1 cellular context compared by ENCODE assay signal in genomic region chr19:21020298-21021227, GRCh38.
TF ChIP-seq lines count a peak whose summit lies in the region.

ZNF430 (plus strand) TSS chr19:21020657; CDS start chr19:21020801, 144 bp downstream.

TF ChIP-seq in GM12878, 131 proteins besides CTCF, POLR2A, EP300 and RAD21 (continued from another document and continues in another):
- TF ChIP-seq, protein P1, sequence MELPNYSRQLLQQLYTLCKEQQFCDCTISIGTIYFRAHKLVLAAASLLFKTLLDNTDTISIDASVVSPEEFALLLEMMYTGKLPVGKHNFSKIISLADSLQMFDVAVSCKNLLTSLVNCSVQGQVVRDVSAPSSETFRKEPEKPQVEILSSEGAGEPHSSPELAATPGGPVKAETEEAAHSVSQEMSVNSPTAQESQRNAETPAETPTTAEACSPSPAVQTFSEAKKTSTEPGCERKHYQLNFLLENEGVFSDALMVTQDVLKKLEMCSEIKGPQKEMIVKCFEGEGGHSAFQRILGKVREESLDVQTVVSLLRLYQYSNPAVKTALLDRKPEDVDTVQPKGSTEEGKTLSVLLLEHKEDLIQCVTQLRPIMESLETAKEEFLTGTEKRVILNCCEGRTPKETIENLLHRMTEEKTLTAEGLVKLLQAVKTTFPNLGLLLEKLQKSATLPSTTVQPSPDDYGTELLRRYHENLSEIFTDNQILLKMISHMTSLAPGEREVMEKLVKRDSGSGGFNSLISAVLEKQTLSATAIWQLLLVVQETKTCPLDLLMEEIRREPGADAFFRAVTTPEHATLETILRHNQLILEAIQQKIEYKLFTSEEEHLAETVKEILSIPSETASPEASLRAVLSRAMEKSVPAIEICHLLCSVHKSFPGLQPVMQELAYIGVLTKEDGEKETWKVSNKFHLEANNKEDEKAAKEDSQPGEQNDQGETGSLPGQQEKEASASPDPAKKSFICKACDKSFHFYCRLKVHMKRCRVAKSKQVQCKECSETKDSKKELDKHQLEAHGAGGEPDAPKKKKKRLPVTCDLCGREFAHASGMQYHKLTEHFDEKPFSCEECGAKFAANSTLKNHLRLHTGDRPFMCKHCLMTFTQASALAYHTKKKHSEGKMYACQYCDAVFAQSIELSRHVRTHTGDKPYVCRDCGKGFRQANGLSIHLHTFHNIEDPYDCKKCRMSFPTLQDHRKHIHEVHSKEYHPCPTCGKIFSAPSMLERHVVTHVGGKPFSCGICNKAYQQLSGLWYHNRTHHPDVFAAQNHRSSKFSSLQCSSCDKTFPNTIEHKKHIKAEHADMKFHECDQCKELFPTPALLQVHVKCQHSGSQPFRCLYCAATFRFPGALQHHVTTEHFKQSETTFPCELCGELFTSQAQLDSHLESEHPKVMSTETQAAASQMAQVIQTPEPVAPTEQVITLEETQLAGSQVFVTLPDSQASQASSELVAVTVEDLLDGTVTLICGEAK (IDR thresholded peaks at IDR 0.05; ENCODE audit: borderline replicate concordance): peak; percentile 65; the same call in 1 of the 2 replicates
- TF ChIP-seq, protein P2, sequence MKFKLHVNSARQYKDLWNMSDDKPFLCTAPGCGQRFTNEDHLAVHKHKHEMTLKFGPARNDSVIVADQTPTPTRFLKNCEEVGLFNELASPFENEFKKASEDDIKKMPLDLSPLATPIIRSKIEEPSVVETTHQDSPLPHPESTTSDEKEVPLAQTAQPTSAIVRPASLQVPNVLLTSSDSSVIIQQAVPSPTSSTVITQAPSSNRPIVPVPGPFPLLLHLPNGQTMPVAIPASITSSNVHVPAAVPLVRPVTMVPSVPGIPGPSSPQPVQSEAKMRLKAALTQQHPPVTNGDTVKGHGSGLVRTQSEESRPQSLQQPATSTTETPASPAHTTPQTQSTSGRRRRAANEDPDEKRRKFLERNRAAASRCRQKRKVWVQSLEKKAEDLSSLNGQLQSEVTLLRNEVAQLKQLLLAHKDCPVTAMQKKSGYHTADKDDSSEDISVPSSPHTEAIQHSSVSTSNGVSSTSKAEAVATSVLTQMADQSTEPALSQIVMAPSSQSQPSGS (IDR thresholded peaks at IDR 0.05; ENCODE audit: low read length): no peak
- TF ChIP-seq DPF2 (IDR thresholded peaks at IDR 0.05) (peak; percentile 80), HCFC1 (IDR thresholded peaks at IDR 0.05; ENCODE audit: low read length) (0 out of 2 replicates have a peak, but pooled peaks have one; percentile 15), ZBED1 (IDR thresholded peaks at IDR 0.05; ENCODE audit: borderline replicate concordance) (no peak), ATF7 (IDR thresholded peaks at IDR 0.05; ENCODE audit: low read depth) (peak; percentile 34; the same call in 1 of the 2 replicates), SMAD5 (IDR thresholded peaks at IDR 0.05; ENCODE audit: low read depth) (peak; percentile 79), GABPA (IDR thresholded peaks at IDR 0.05; ENCODE audit: low read depth) (peak; percentile 74), IRF4 (IDR thresholded peaks at IDR 0.05; ENCODE audit: low read depth, low read length) (0 out of 2 replicates have a peak, but pooled peaks have one; percentile 2), KLF5 (IDR thresholded peaks at IDR 0.05; ENCODE audit: partially characterized antibody) (no peak), E2F4 (IDR thresholded peaks at IDR 0.05; ENCODE audit: low read depth, low read length) (peak; percentile 80), NFYA (IDR thresholded peaks at IDR 0.05; ENCODE audit: borderline replicate concordance, low read depth, low read length) (peak; percentile 7; the same call in 1 of the 2 replicates), FOXM1 (IDR thresholded peaks at IDR 0.05; ENCODE audit: low read depth, low read length) (no peak), ZNF217 (IDR thresholded peaks at IDR 0.05) (no peak), BACH1 (IDR thresholded peaks at IDR 0.05; ENCODE audit: borderline replicate concordance) (no peak), MXI1 (IDR thresholded peaks at IDR 0.05; ENCODE audit: low read depth, low read length) (peak; percentile 57), ASH2L (IDR thresholded peaks at IDR 0.05; ENCODE audit: borderline replicate concordance, low read depth) (no peak), MYB (IDR thresholded peaks at IDR 0.05; ENCODE audit: borderline replicate concordance, low read depth, low read length) (no peak), SIX5 (IDR thresholded peaks at IDR 0.05; ENCODE audit: low read depth, low read length, severe bottlenecking) (no peak), BHLHE40 (IDR thresholded peaks at IDR 0.05; ENCODE audit: borderline replicate concordance in 1 of 2, low read depth in 2 of 2, low read length in 1 of 2) (peak in 1 of 2 experiments; percentile 33; a peak in 1 of 4 replicates), TAF1 (IDR thresholded peaks at IDR 0.05; ENCODE audit: borderline replicate concordance, low read depth, low read length) (peak; percentile 86), STAT3 (IDR thresholded peaks at IDR 0.05; ENCODE audit: low read depth, low read length) (no peak), MEF2A (IDR thresholded peaks at IDR 0.05; ENCODE audit: insufficient read depth, low read depth, low read length) (no peak), POLR2AphosphoS2 (IDR thresholded peaks at IDR 0.05; ENCODE audit: low read depth, low read length) (peak; percentile 78; the same call in 1 of the 2 replicates), RB1 (IDR thresholded peaks at IDR 0.05; ENCODE audit: borderline replicate concordance) (no peak), CBFB (IDR thresholded peaks at IDR 0.05; ENCODE audit: low read depth) (peak; percentile 81; the same call in 1 of the 2 replicates), HSF1 (IDR thresholded peaks at IDR 0.05; ENCODE audit: low read depth, low read length) (no peak), TBL1XR1 (IDR thresholded peaks at IDR 0.05; ENCODE audit: low read depth, low read length) (no peak), PAX5 (IDR thresholded peaks at IDR 0.05; ENCODE audit: borderline replicate concordance, low read depth, low read length) (no peak), CEBPB (IDR thresholded peaks at IDR 0.05; ENCODE audit: borderline replicate concordance in 1 of 2, low read depth in 2 of 2, low read length in 2 of 2) (no peak), ZZZ3 (IDR thresholded peaks at IDR 0.05; ENCODE audit: control insufficient read depth, insufficient read length, low read depth) (no peak), NR2F1 (conservative IDR thresholded peaks at IDR 0.05) (peak; percentile 86), PBX3 (IDR thresholded peaks at IDR 0.05; ENCODE audit: insufficient replicate concordance, low read depth, low read length) (peak; percentile 97), MTA3 (IDR thresholded peaks at IDR 0.05; ENCODE audit: borderline replicate concordance, low read length) (no peak), ZBTB4 (CRISPR knock-in tag; IDR thresholded peaks at IDR 0.05) (no peak), SP1 (IDR thresholded peaks at IDR 0.05; ENCODE audit: low read depth, low read length) (peak; percentile 96), CHD4 (IDR thresholded peaks at IDR 0.05) (no peak)
- TF ChIP-seq, protein P3, sequence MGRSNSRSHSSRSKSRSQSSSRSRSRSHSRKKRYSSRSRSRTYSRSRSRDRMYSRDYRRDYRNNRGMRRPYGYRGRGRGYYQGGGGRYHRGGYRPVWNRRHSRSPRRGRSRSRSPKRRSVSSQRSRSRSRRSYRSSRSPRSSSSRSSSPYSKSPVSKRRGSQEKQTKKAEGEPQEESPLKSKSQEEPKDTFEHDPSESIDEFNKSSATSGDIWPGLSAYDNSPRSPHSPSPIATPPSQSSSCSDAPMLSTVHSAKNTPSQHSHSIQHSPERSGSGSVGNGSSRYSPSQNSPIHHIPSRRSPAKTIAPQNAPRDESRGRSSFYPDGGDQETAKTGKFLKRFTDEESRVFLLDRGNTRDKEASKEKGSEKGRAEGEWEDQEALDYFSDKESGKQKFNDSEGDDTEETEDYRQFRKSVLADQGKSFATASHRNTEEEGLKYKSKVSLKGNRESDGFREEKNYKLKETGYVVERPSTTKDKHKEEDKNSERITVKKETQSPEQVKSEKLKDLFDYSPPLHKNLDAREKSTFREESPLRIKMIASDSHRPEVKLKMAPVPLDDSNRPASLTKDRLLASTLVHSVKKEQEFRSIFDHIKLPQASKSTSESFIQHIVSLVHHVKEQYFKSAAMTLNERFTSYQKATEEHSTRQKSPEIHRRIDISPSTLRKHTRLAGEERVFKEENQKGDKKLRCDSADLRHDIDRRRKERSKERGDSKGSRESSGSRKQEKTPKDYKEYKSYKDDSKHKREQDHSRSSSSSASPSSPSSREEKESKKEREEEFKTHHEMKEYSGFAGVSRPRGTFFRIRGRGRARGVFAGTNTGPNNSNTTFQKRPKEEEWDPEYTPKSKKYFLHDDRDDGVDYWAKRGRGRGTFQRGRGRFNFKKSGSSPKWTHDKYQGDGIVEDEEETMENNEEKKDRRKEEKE (IDR thresholded peaks at IDR 0.05): no peak
- TF ChIP-seq, protein P4, sequence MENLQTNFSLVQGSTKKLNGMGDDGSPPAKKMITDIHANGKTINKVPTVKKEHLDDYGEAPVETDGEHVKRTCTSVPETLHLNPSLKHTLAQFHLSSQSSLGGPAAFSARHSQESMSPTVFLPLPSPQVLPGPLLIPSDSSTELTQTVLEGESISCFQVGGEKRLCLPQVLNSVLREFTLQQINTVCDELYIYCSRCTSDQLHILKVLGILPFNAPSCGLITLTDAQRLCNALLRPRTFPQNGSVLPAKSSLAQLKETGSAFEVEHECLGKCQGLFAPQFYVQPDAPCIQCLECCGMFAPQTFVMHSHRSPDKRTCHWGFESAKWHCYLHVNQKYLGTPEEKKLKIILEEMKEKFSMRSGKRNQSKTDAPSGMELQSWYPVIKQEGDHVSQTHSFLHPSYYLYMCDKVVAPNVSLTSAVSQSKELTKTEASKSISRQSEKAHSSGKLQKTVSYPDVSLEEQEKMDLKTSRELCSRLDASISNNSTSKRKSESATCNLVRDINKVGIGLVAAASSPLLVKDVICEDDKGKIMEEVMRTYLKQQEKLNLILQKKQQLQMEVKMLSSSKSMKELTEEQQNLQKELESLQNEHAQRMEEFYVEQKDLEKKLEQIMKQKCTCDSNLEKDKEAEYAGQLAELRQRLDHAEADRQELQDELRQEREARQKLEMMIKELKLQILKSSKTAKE (IDR thresholded peaks at IDR 0.05; ENCODE audit: low read depth, poor library complexity, severe bottlenecking): no peak
- TF ChIP-seq, protein P5, sequence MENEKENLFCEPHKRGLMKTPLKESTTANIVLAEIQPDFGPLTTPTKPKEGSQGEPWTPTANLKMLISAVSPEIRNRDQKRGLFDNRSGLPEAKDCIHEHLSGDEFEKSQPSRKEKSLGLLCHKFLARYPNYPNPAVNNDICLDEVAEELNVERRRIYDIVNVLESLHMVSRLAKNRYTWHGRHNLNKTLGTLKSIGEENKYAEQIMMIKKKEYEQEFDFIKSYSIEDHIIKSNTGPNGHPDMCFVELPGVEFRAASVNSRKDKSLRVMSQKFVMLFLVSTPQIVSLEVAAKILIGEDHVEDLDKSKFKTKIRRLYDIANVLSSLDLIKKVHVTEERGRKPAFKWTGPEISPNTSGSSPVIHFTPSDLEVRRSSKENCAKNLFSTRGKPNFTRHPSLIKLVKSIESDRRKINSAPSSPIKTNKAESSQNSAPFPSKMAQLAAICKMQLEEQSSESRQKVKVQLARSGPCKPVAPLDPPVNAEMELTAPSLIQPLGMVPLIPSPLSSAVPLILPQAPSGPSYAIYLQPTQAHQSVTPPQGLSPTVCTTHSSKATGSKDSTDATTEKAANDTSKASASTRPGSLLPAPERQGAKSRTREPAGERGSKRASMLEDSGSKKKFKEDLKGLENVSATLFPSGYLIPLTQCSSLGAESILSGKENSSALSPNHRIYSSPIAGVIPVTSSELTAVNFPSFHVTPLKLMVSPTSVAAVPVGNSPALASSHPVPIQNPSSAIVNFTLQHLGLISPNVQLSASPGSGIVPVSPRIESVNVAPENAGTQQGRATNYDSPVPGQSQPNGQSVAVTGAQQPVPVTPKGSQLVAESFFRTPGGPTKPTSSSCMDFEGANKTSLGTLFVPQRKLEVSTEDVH (IDR thresholded peaks at IDR 0.05; ENCODE audit: low read depth, partially characterized antibody): no peak
